ENCODE assay signal across 17 cellular contexts in the genomic region with DNA sequence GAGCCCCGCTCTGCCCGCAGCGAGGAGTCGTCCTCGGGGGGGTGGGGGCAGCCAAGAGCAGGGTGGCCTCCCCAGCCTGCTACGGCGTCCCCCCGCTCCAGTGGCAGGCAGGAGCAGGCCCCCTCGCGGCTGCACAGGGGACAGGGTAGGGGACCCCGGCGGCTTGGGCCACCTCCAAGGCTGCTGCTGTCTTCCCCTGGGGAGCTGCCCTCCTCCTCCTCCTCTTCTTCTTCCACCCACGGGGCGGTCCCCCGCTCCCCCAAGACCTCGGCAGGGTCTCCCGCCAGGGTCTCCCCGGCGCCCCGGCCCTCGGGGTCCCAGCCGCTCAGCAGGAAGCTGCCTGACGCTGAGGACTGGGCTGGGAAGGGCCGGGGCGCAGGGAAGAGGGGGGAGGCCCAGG. TPM values are rescaled to one million over a fixed set of nuclear protein-coding genes. Genes with fewer than 3 reads are reported as not detected.
A peak's percentile ranks its signal among the peaks of the same experiment; 100 is the strongest.
DNase-seq lines count a peak whose midpoint lies in the region; ATAC-seq and TF ChIP-seq lines count a peak whose summit lies in the region.
"Had no signal": no experiment of that assay in that cellular context is flagged by ENCODE, and none has a peak within 500 bp of the region (broad histone marks: within the 10 kb centered on the region; RNA-seq: fewer than 3 reads in every experiment).

No MANE protein-coding gene starts in this region.

- H3K9me3 ChIP-seq in heart right ventricle, result no peaks in the 10 kb centered on the region
- H3K9me3 ChIP-seq in SK-N-SH, result no peaks in the 10 kb centered on the region
- no peaks in the 10 kb centered on the region for H3K9me3 ChIP-seq in suprapubic skin

- no peak overlapping the region for H3K9ac ChIP-seq in SK-N-SH

- H2AFZ ChIP-seq in SK-N-SH (ENCODE audit: low read depth), result no peak overlapping the region

- H3K4me2 ChIP-seq in SK-N-SH, result no peak overlapping the region

- H3K9me2 ChIP-seq in SK-N-SH, result no peaks in the 10 kb centered on the region

- TF ChIP-seq POLR2A in suprapubic skin (IDR thresholded peaks at IDR 0.05), result no peak

- ATAC-seq in heart right ventricle, result no peak
- ATAC-seq in GM18511 (IDR thresholded peaks at IDR 0.05; ENCODE audit: unreplicated experiment), result no peak
- ATAC-seq: GM12878 had no signal

- H3K27me3 ChIP-seq in heart right ventricle (peaks cover 9 to 78% (median 56%) of the 10 kb centered on the region in 7 donors), SK-N-SH (ENCODE audit: insufficient read depth) (no peaks in the 10 kb centered on the region), suprapubic skin (peaks cover 36% of the 10 kb centered on the region)

- POLR2A ChIA-PET in SK-N-SH (lab: Yijun Ruan, JAX), result no interaction called here

- H3K36me3 ChIP-seq in heart right ventricle (no peaks in the 10 kb centered on the region), SK-N-SH (replicated peaks in 1 of 2; ENCODE audit: control insufficient read depth in 1 of 2, insufficient read depth in 2 of 2, low read length in 1 of 2) (peaks cover 2 to 11% of the 10 kb centered on the region in 2 experiments), suprapubic skin (no peaks in the 10 kb centered on the region)

- H4K20me1 ChIP-seq in SK-N-SH (ENCODE audit: insufficient read depth), result no peaks in the 10 kb centered on the region

- intact Hi-C loops in heart right ventricle (cut with DNase I), result loop anchor here in 2 of 10 donors (10.0 kb wide), 2 partner anchors 184 to 234 kb away; no protein-coding TSS in a partner anchor
- intact Hi-C loops in cardiac septum (cut with DNase I), result no loop called here

- peaks cover 18% of the 10 kb centered on the region for H3F3A ChIP-seq in SK-N-SH (replicated peaks; ENCODE audit: insufficient read depth)

- H3K79me2 ChIP-seq in SK-N-SH (ENCODE audit: insufficient read depth), result peaks cover 11% of the 10 kb centered on the region; the same call in 1 of the 2 replicates

- H3K27ac ChIP-seq in heart right ventricle (no peak overlapping the region), SK-N-SH (ENCODE audit: low read depth in 2 of 2, low read length in 1 of 2) (no peak overlapping the region), suprapubic skin (no peak overlapping the region)

- 46 to 48% methylated on average over 24 to 25 of the region's 25 CpGs for WGBS in heart right ventricle, 2 donors
- 39% methylated on average over 9 of the region's 25 CpGs for WGBS in SK-N-SH (ENCODE audit: low lambda C conversion rate)
- WGBS in suprapubic skin, result 34% methylated on average over 17 of the region's 25 CpGs

- CTCF ChIA-PET in SK-N-SH (lab: Yijun Ruan, JAX), result interaction anchor here (1.2 to 15.9 kb wide), 2 partner anchors 9 to 88 kb away, joined by 4 to 230 read pairs; no protein-coding TSS in a partner anchor

- H3K4me1 ChIP-seq in heart right ventricle, result peaks cover 2 to 42% (median 10%) of the 10 kb centered on the region in 9 donors
- H3K4me1 ChIP-seq in SK-N-SH (ENCODE audit: control insufficient read depth in 1 of 2, insufficient read depth in 2 of 2, low read depth in 1 of 2, low read length in 1 of 2), result peaks cover 0 to 14% of the 10 kb centered on the region in 2 experiments; a peak in 1 of 4 replicates
- H3K4me1 ChIP-seq in suprapubic skin, result peaks cover 43% of the 10 kb centered on the region

- no peak for TF ChIP-seq RAD21 in SK-N-SH (IDR thresholded peaks at IDR 0.05; ENCODE audit: low read length)

- H3K4me3 ChIP-seq in heart right ventricle (peak overlapping the region in 6 of 10 donors; percentile 4 to 39 (median 20)), SK-N-SH (ENCODE audit: low read depth in 2 of 2, low read length in 1 of 2) (no peak overlapping the region), suprapubic skin (peak overlapping the region; percentile 18)
- H3K4me3 ChIP-seq: GM12878 had no signal

- TF ChIP-seq EP300 in SK-N-SH (IDR thresholded peaks at IDR 0.05; ENCODE audit: borderline replicate concordance in 1 of 2, low read depth in 1 of 2, low read length in 1 of 2), result no peak
- no peak for TF ChIP-seq EP300 in suprapubic skin (IDR thresholded peaks at IDR 0.05)

- DNase-seq in heart right ventricle (no peak), cardiac septum (ENCODE audit: low spot score) (no peak), D341Med (ENCODE audit: low spot score) (peak; percentile 64), SK-N-SH (peak; percentile 74), suprapubic skin (ENCODE audit: low spot score in 2 of 2) (no peak), cortex of kidney (lab: John Stamatoyannopoulos, UW) (no peak)
- DNase-seq: CD4-positive, alpha-beta T cell; DND-41; GDM1; KG1; NCI-H1436; NCI-H2029; NK-92 treated with Interleukin-12 subunit alpha and Interleukin-12 subunit beta, amount 100 ng/mL, for 24 hours; SIG-M5 had no signal

- TF ChIP-seq CTCF in heart right ventricle (IDR thresholded peaks at IDR 0.05), result no peak
- TF ChIP-seq CTCF in SK-N-SH (IDR thresholded peaks at IDR 0.05), result no peak
- TF ChIP-seq CTCF in suprapubic skin (IDR thresholded peaks at IDR 0.05), result no peak

TF ChIP-seq in SK-N-SH, 30 proteins besides CTCF, POLR2A, EP300 and RAD21 (continues in another document):
- TF ChIP-seq, protein P1, sequence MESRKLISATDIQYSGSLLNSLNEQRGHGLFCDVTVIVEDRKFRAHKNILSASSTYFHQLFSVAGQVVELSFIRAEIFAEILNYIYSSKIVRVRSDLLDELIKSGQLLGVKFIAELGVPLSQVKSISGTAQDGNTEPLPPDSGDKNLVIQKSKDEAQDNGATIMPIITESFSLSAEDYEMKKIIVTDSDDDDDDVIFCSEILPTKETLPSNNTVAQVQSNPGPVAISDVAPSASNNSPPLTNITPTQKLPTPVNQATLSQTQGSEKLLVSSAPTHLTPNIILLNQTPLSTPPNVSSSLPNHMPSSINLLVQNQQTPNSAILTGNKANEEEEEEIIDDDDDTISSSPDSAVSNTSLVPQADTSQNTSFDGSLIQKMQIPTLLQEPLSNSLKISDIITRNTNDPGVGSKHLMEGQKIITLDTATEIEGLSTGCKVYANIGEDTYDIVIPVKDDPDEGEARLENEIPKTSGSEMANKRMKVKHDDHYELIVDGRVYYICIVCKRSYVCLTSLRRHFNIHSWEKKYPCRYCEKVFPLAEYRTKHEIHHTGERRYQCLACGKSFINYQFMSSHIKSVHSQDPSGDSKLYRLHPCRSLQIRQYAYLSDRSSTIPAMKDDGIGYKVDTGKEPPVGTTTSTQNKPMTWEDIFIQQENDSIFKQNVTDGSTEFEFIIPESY (IDR thresholded peaks at IDR 0.05; ENCODE audit: borderline replicate concordance, low read depth), result no peak
- TF ChIP-seq SIN3A (IDR thresholded peaks at IDR 0.05; ENCODE audit: borderline replicate concordance, low read depth, low read length) (no peak), JUND (IDR thresholded peaks at IDR 0.05) (no peak), GATA2 (CRISPR knock-in tag; IDR thresholded peaks at IDR 0.05) (no peak), TCF12 (IDR thresholded peaks at IDR 0.05) (no peak), ELF1 (IDR thresholded peaks at IDR 0.05) (no peak)
- TF ChIP-seq, protein P2, sequence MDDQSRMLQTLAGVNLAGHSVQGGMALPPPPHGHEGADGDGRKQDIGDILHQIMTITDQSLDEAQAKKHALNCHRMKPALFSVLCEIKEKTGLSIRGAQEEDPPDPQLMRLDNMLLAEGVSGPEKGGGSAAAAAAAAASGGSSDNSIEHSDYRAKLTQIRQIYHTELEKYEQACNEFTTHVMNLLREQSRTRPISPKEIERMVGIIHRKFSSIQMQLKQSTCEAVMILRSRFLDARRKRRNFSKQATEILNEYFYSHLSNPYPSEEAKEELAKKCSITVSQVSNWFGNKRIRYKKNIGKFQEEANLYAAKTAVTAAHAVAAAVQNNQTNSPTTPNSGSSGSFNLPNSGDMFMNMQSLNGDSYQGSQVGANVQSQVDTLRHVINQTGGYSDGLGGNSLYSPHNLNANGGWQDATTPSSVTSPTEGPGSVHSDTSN (IDR thresholded peaks at IDR 0.05), result no peak

RNA-seq across cellular contexts. Expression of gene LMTK3, which starts 12.7 kb away (rescaled TPM):
- 1 to 10 TPM in 4 of 10 donors, under 1 TPM in 6; 0.40 to 1.3 (median 0.88) TPM for total RNA-seq in heart right ventricle
- 1 to 10 TPM in 1 of 2 donors, under 1 TPM in 1; 0.12 to 1.5 TPM for polyA plus RNA-seq in heart right ventricle
- 3.0 TPM for total RNA-seq in cardiac septum
- polyA plus RNA-seq in SK-N-SH (2012; rRNA removed), result 2.0 and 3.2 TPM in 2 replicates
- 1.0 and 2.3 TPM in 2 replicates for polyA plus RNA-seq in SK-N-SH (2012; cell fraction: cytosol; rRNA removed)
- 10.9 and 13.2 TPM in 2 replicates for polyA plus RNA-seq in SK-N-SH (2012; cell fraction: nucleus; rRNA removed)
- 1 to 10 TPM; 1.3 to 3.5 (median 1.6) TPM for total RNA-seq in suprapubic skin

RNA-seq across cellular contexts. Expression of gene CYTH2, which starts 29.8 kb away (rescaled TPM):
- 10 to 100 TPM; 25.8 to 40.4 (median 32.2) TPM for total RNA-seq in heart right ventricle
- 10 to 100 TPM; 28.2 to 41.9 TPM for polyA plus RNA-seq in heart right ventricle
- total RNA-seq in cardiac septum, result 46.4 TPM
- polyA plus RNA-seq in SK-N-SH (2012; rRNA removed), result 69.5 and 77.6 TPM in 2 replicates
- 42.6 and 43.6 TPM in 2 replicates for polyA plus RNA-seq in SK-N-SH (2012; cell fraction: cytosol; rRNA removed)
- 308 and 364 TPM in 2 replicates for polyA plus RNA-seq in SK-N-SH (2012; cell fraction: nucleus; rRNA removed)
- total RNA-seq in suprapubic skin, result 10 to 100 TPM; 54.9 to 86.5 (median 63.2) TPM

RNA-seq across cellular contexts. Expression of gene KCNJ14, which starts 43.5 kb away (rescaled TPM):
- under 1 TPM; 0.13 to 0.52 (median 0.30) TPM for total RNA-seq in heart right ventricle
- polyA plus RNA-seq in heart right ventricle, result under 1 TPM; 0.29 to 0.43 TPM
- total RNA-seq in cardiac septum, result 0.32 TPM
- 1.1 and 1.2 TPM in 2 replicates for polyA plus RNA-seq in SK-N-SH (2012; rRNA removed)
- 0.54 and 0.93 TPM in 2 replicates for polyA plus RNA-seq in SK-N-SH (2012; cell fraction: cytosol; rRNA removed)
- 6.1 and 7.2 TPM in 2 replicates for polyA plus RNA-seq in SK-N-SH (2012; cell fraction: nucleus; rRNA removed)
- 1 to 10 TPM; 4.2 to 4.7 (median 4.6) TPM for total RNA-seq in suprapubic skin

RNA-seq across cellular contexts. Expression of gene SULT2B1, which starts 53.0 kb away (rescaled TPM):
- total RNA-seq in heart right ventricle, result under 1 TPM in 3 of 10 donors, not detected in 7; 0.42 to 0.70 (median 0.42) TPM
- polyA plus RNA-seq in heart right ventricle, result under 1 TPM; 0.13 to 0.44 TPM
- total RNA-seq in cardiac septum, result 0.19 TPM
- polyA plus RNA-seq in SK-N-SH (2012; rRNA removed), result 0.86 and 0.92 TPM in 2 replicates
- polyA plus RNA-seq in SK-N-SH (2012; cell fraction: cytosol; rRNA removed), result 0.40 and 0.50 TPM in 2 replicates
- 0.14 and 0.33 TPM in 2 replicates for polyA plus RNA-seq in SK-N-SH (2012; cell fraction: nucleus; rRNA removed)
- total RNA-seq in suprapubic skin, result 100 to 1,000 TPM in 2 of 4 donors, 10 to 100 TPM in 2; 26.0 to 162 (median 122) TPM
- total RNA-seq: CD4-positive, alpha-beta T cell; GM12878; OCI-LY7 had no signal

RNA-seq across cellular contexts. Expression of gene GRWD1, which starts 53.1 kb away (rescaled TPM):
- 10 to 100 TPM; 13.2 to 26.2 (median 17.0) TPM for total RNA-seq in heart right ventricle
- 10 to 100 TPM in 1 of 2 donors, 1 to 10 TPM in 1; 5.6 to 22.8 TPM for polyA plus RNA-seq in heart right ventricle
- 17.5 TPM for total RNA-seq in cardiac septum
- polyA plus RNA-seq in SK-N-SH (2012; rRNA removed), result 34.1 and 36.6 TPM in 2 replicates
- 23.8 and 30.6 TPM in 2 replicates for polyA plus RNA-seq in SK-N-SH (2012; cell fraction: cytosol; rRNA removed)
- 29.1 and 29.6 TPM in 2 replicates for polyA plus RNA-seq in SK-N-SH (2012; cell fraction: nucleus; rRNA removed)
- 10 to 100 TPM; 24.5 to 53.4 (median 40.1) TPM for total RNA-seq in suprapubic skin

Comparison
In these comparisons a context has a peak if more than half of its experiments do, and no peak if none do; other contexts are left out.
1. DNase-seq: peak in D341Med (single experiment) and SK-N-SH (single experiment); none in heart right ventricle (0 of 2), cardiac septum (single experiment), suprapubic skin (0 of 2) and cortex of kidney (single experiment).
2. H3K4me3 ChIP-seq: peak in heart right ventricle (6 of 10) and suprapubic skin (single experiment); none in SK-N-SH (0 of 2).